ENCODE assay signal across 17 cellular contexts in genomic region chr6:35592178-35592577, GRCh38.
DNase-seq lines count a peak whose midpoint lies in the region; ATAC-seq and TF ChIP-seq lines count a peak whose summit lies in the region.
"Had no signal": no experiment of that assay in that cellular context is flagged by ENCODE, and none has a peak within 500 bp of the region (broad histone marks: within the 10 kb centered on the region; RNA-seq: fewer than 3 reads in every experiment).

No MANE protein-coding gene starts in this region.

- H3K4me3 ChIP-seq in cardiac muscle cell: no peak overlapping the region
- no peak overlapping the region for H3K4me3 ChIP-seq in adrenal gland
- peak overlapping the region; percentile 8 for H3K4me3 ChIP-seq in naive thymus-derived CD4-positive, alpha-beta T cell (ENCODE audit: low read length)
- no peak overlapping the region for H3K4me3 ChIP-seq in transverse colon
- H3K4me3 ChIP-seq: MG63 had no signal

- WGBS in adrenal gland, 4 donors: 68 to 79% (median 73%) methylated on average over 3 of the region's 3 CpGs
- WGBS in transverse colon (ENCODE audit: low coverage in 1 of 2), 2 donors: 89 to 100% methylated on average over 3 of the region's 3 CpGs

- H3K27ac ChIP-seq in cardiac muscle cell (peak overlapping the region; percentile 73), adrenal gland (peak overlapping the region in 4 of 5 donors; percentile 55 to 73 (median 58)), transverse colon (peak overlapping the region; percentile 74 to 78 (median 77))
- peak overlapping the region; percentile 22 for H3K27ac ChIP-seq in naive thymus-derived CD4-positive, alpha-beta T cell (ENCODE audit: low read depth, low read length)

- DNase-seq in cardiac muscle cell (ENCODE audit: low read depth in 1 of 2, low spot score in 1 of 2) (no peak), Right ventricle myocardium inferior (ENCODE audit: missing footprints) (no peak), adrenal gland (no peak), transverse colon (no peak), NCI-H510A treated with DMSO at 0.1 percent for 48 hours (lab: John Stamatoyannopoulos, UW) (no peak), A172 (ENCODE audit: low spot score) (no peak)
- no peak for DNase-seq in naive thymus-derived CD4-positive, alpha-beta T cell
- DNase-seq: dermis blood vessel endothelial cell; MG63; natural killer cell; NCI-H1694 treated with DMSO at 0.1 percent for 48 hours; NK-92 treated with Interleukin-12 subunit alpha and Interleukin-12 subunit beta, amount 100 ng/mL, for 24 hours; RPMI8226; stimulated activated naive CD4-positive, alpha-beta T cell treated with Interleukin-2 at 50 U/mL for 16 hours; T-helper 1 cell had no signal

- H3K4me1 ChIP-seq in cardiac muscle cell (ENCODE audit: low read depth) (peaks cover 52% of the 10 kb centered on the region), adrenal gland (replicated peaks in 1 of 2) (peaks cover 56 to 92% of the 10 kb centered on the region in 2 donors), transverse colon (peaks cover 26 to 79% (median 41%) of the 10 kb centered on the region in 4 donors)
- peaks cover 30 to 94% of the 10 kb centered on the region in 2 donors for H3K4me1 ChIP-seq in naive thymus-derived CD4-positive, alpha-beta T cell (ENCODE audit: control insufficient read depth in 2 of 2, insufficient read depth in 2 of 2, low read length in 2 of 2)

- H3K27me3 Mint-ChIP-seq in naive thymus-derived CD4-positive, alpha-beta T cell: no peaks in the 10 kb centered on the region
- H3K27me3 Mint-ChIP-seq: progenitor cell of endocrine pancreas had no signal

- TF ChIP-seq POLR2A in adrenal gland (IDR thresholded peaks at IDR 0.05) (no peak), transverse colon (IDR thresholded peaks at IDR 0.05) (no peak)

- H3K36me3 ChIP-seq in cardiac muscle cell (no peaks in the 10 kb centered on the region), adrenal gland (replicated peaks in 1 of 2) (peaks cover 0 to 55% of the 10 kb centered on the region in 2 donors), transverse colon (peaks cover 0 to 75% (median 37%) of the 10 kb centered on the region in 4 donors)
- H3K36me3 ChIP-seq in naive thymus-derived CD4-positive, alpha-beta T cell (ENCODE audit: control insufficient read depth in 2 of 3, insufficient read depth in 3 of 3, low read length in 3 of 3): peaks cover 0 to 37% (median 0%) of the 10 kb centered on the region in 3 experiments
- H3K36me3 ChIP-seq: MG63 had no signal

- intact Hi-C loops in Right ventricle myocardium inferior (cut with DNase I) (no loop called here), adrenal gland (cut with DNase I) (no loop called here), transverse colon (cut with DNase I; ENCODE audit: low total_unique reads) (no loop called here)
- intact Hi-C loops in naive thymus-derived CD4-positive, alpha-beta T cell (cut with micrococcal nuclease): no loop called here

- peak overlapping the region in 6 of 10 donors; percentile 32 to 80 (median 64) for H3K4me3 Mint-ChIP-seq in naive thymus-derived CD4-positive, alpha-beta T cell
- H3K4me3 Mint-ChIP-seq: natural killer cell had no signal

- ATAC-seq in Right ventricle myocardium inferior (no peak), GM21786 (IDR thresholded peaks at IDR 0.05; ENCODE audit: unreplicated experiment) (no peak)
- no peak for ATAC-seq in naive thymus-derived CD4-positive, alpha-beta T cell
- ATAC-seq: natural killer cell had no signal

- peaks cover 13 to 80% (median 75%) of the 10 kb centered on the region in 5 donors for H3K36me3 Mint-ChIP-seq in naive thymus-derived CD4-positive, alpha-beta T cell
- H3K36me3 Mint-ChIP-seq: natural killer cell had no signal

- in situ Hi-C loops in transverse colon (cut with MboI; ENCODE audit: low pct_ligation_motif_present in 1 of 4, low pct_unique_long_range_greater_than_20kb in 1 of 4, low sequenced_read_pairs in 3 of 4): no loop called here

- CTCF ChIA-PET in naive thymus-derived CD4-positive, alpha-beta T cell (lab: Charles Lee): interaction anchor here (0.5 to 13.8 kb wide), 9 partner anchors 8 to 143 kb away, joined by 3 to 364 read pairs (median 4); partner anchors contain the start of gene ARMC12

- peak overlapping the region in 8 of 9 donors; percentile 42 to 95 (median 92) for H3K27ac Mint-ChIP-seq in naive thymus-derived CD4-positive, alpha-beta T cell
- H3K27ac Mint-ChIP-seq: progenitor cell of endocrine pancreas had no signal

- no peaks in the 10 kb centered on the region for H3K9me3 Mint-ChIP-seq in naive thymus-derived CD4-positive, alpha-beta T cell
- H3K9me3 Mint-ChIP-seq: natural killer cell had no signal

- POLR2A ChIA-PET in naive thymus-derived CD4-positive, alpha-beta T cell (lab: Charles Lee): interaction anchor here (1.1 to 18.6 kb wide), 10 partner anchors 12 to 142 kb away, joined by 3 to 426 read pairs (median 8); no protein-coding TSS in a partner anchor

- H3K27me3 ChIP-seq in cardiac muscle cell (no peaks in the 10 kb centered on the region), adrenal gland (no peaks in the 10 kb centered on the region), transverse colon (no peaks in the 10 kb centered on the region)
- no peaks in the 10 kb centered on the region for H3K27me3 ChIP-seq in naive thymus-derived CD4-positive, alpha-beta T cell (ENCODE audit: control insufficient read depth in 2 of 2, insufficient read depth in 2 of 2, low read length in 2 of 2)
- H3K27me3 ChIP-seq: MG63 had no signal

- H3K4me1 Mint-ChIP-seq in naive thymus-derived CD4-positive, alpha-beta T cell: peaks cover 47 to 99% (median 91%) of the 10 kb centered on the region in 7 donors

- H3K9me3 ChIP-seq in cardiac muscle cell (ENCODE audit: low read depth) (no peaks in the 10 kb centered on the region), adrenal gland (replicated peaks in 1 of 3) (no peaks in the 10 kb centered on the region), transverse colon (no peaks in the 10 kb centered on the region)
- H3K9me3 ChIP-seq in naive thymus-derived CD4-positive, alpha-beta T cell (ENCODE audit: control insufficient read depth in 2 of 3, low read length in 3 of 3): no peaks in the 10 kb centered on the region
- H3K9me3 ChIP-seq: MG63 had no signal

- no peak for TF ChIP-seq EP300 in transverse colon (IDR thresholded peaks at IDR 0.05; ENCODE audit: low read depth)

- no peak for TF ChIP-seq CTCF in cardiac muscle cell (IDR thresholded peaks at IDR 0.05; ENCODE audit: low read depth, low read length)
- TF ChIP-seq CTCF in adrenal gland (IDR thresholded peaks at IDR 0.05): no peak
- TF ChIP-seq CTCF in transverse colon (IDR thresholded peaks at IDR 0.05): no peak

Comparison
In these comparisons a context has a peak if more than half of its experiments do, and no peak if none do; other contexts are left out.
1. H3K27ac ChIP-seq: peak in every context shown above with its lines; median percentile 77 in transverse colon; 73 in cardiac muscle cell; 58 in adrenal gland; 22 in naive thymus-derived CD4-positive, alpha-beta T cell.